In genomic region chr6:41181566-41181965, GRCh38 we compare ENCODE assay signal across 25 cellular contexts. TPM values are rescaled to one million over a fixed set of nuclear protein-coding genes. Genes with fewer than 3 reads are reported as not detected.
DNase-seq lines count a peak whose midpoint lies in the region; ATAC-seq and TF ChIP-seq lines count a peak whose summit lies in the region.
"Had no signal": no experiment of that assay in that cellular context is flagged by ENCODE, and none has a peak within 500 bp of the region (broad histone marks: within the 10 kb centered on the region; RNA-seq: fewer than 3 reads in every experiment).

No MANE protein-coding gene starts in this region.

- no peaks in the 10 kb centered on the region for H3K27me3 Mint-ChIP-seq in activated B cell treated with CpG ODN at 0.5 μM for 24 hours
- H3K27me3 Mint-ChIP-seq in stimulated activated naive B cell treated with anti-CD40 and anti-IgM and Interleukin-4, amounts not matched to agents 10 μg/mL and 1 μg/mL and 100 μg/mL, for 72 hours = no peaks in the 10 kb centered on the region

- no peak for TF ChIP-seq CTCF in right atrium auricular region (IDR thresholded peaks at IDR 0.05)
- TF ChIP-seq CTCF in activated B cell treated with CpG ODN at 0.5 μM for 24 hours (IDR thresholded peaks at IDR 0.05) = no peak
- no peak for TF ChIP-seq CTCF in upper lobe of right lung (IDR thresholded peaks at IDR 0.05)
- no peak for TF ChIP-seq CTCF in transverse colon (IDR thresholded peaks at IDR 0.05)

- H3K27me3 ChIP-seq in right atrium auricular region (no peaks in the 10 kb centered on the region), upper lobe of right lung (peaks cover 9% of the 10 kb centered on the region), transverse colon (no peaks in the 10 kb centered on the region)
- H3K27me3 ChIP-seq: adrenal gland, body of pancreas, SJCRH30 had no signal

- H3K4me1 Mint-ChIP-seq in activated B cell treated with CpG ODN at 0.5 μM for 24 hours = peaks cover 46% of the 10 kb centered on the region
- H3K4me1 Mint-ChIP-seq in stimulated activated naive B cell treated with anti-CD40 and anti-IgM and Interleukin-4, amounts not matched to agents 10 μg/mL and 1 μg/mL and 100 μg/mL, for 72 hours = peaks cover 29 to 44% of the 10 kb centered on the region in 2 donors
- H3K4me1 Mint-ChIP-seq: neural crest cell had no signal

- H3K4me3 ChIP-seq in right atrium auricular region (no peak overlapping the region), upper lobe of right lung (no peak overlapping the region), transverse colon (no peak overlapping the region)
- H3K4me3 ChIP-seq: adrenal gland, body of pancreas, gastroesophageal sphincter, SJCRH30 had no signal

- H3K36me3 Mint-ChIP-seq in activated B cell treated with CpG ODN at 0.5 μM for 24 hours (ENCODE audit: low read depth) = no peaks in the 10 kb centered on the region
- H3K36me3 Mint-ChIP-seq in stimulated activated naive B cell treated with anti-CD40 and anti-IgM and Interleukin-4, amounts not matched to agents 10 μg/mL and 1 μg/mL and 100 μg/mL, for 72 hours = no peaks in the 10 kb centered on the region
- H3K36me3 Mint-ChIP-seq: CD8-positive, alpha-beta memory T cell; memory B cell had no signal

- intact Hi-C loops in Right ventricle myocardium inferior (cut with DNase I) (no loop called here), activated B cell treated with CpG ODN at 0.5 μM for 24 hours (cut with micrococcal nuclease) (no loop called here), upper lobe of right lung (cut with DNase I) (no loop called here), transverse colon (cut with DNase I; ENCODE audit: low total_unique reads) (no loop called here)

- TF ChIP-seq POLR2A in transverse colon (IDR thresholded peaks at IDR 0.05) = no peak

- 43% methylated on average over 1 of the region's 1 CpG; no CpG with 5 or more reads in 1 of the 2 donors for WGBS in transverse colon (ENCODE audit: low coverage in 1 of 2), 2 donors

- H3K27ac Mint-ChIP-seq in activated B cell treated with CpG ODN at 0.5 μM for 24 hours = peak overlapping the region; percentile 36
- H3K27ac Mint-ChIP-seq in stimulated activated naive B cell treated with anti-CD40 and anti-IgM and Interleukin-4, amounts not matched to agents 10 μg/mL and 1 μg/mL and 100 μg/mL, for 72 hours = peak overlapping the region; percentile 65
- H3K27ac Mint-ChIP-seq: memory B cell had no signal

- no peak for ATAC-seq in Right ventricle myocardium inferior
- no peak for ATAC-seq in activated B cell treated with CpG ODN at 0.5 μM for 24 hours (ENCODE audit: low read depth)
- no peak for ATAC-seq in stimulated activated naive B cell treated with anti-CD40 and anti-IgM and Interleukin-4, amounts not matched to agents 10 μg/mL and 1 μg/mL and 100 μg/mL, for 72 hours (replicated peaks)
- ATAC-seq in upper lobe of right lung = no peak
- ATAC-seq: gastroesophageal sphincter had no signal

- no peaks in the 10 kb centered on the region for H3K9me3 Mint-ChIP-seq in activated B cell treated with CpG ODN at 0.5 μM for 24 hours
- peaks cover 0 to 2% of the 10 kb centered on the region in 2 donors for H3K9me3 Mint-ChIP-seq in stimulated activated naive B cell treated with anti-CD40 and anti-IgM and Interleukin-4, amounts not matched to agents 10 μg/mL and 1 μg/mL and 100 μg/mL, for 72 hours
- H3K9me3 Mint-ChIP-seq: CD8-positive, alpha-beta memory T cell; memory B cell; neural crest cell had no signal

- H3K4me1 ChIP-seq in right atrium auricular region = no peaks in the 10 kb centered on the region
- H3K4me1 ChIP-seq in upper lobe of right lung = no peaks in the 10 kb centered on the region
- no peaks in the 10 kb centered on the region for H3K4me1 ChIP-seq in transverse colon
- H3K4me1 ChIP-seq: adrenal gland, body of pancreas, gastroesophageal sphincter, SJCRH30 had no signal

- in situ Hi-C loops in transverse colon (cut with MboI; ENCODE audit: low pct_ligation_motif_present in 1 of 4, low pct_unique_long_range_greater_than_20kb in 1 of 4, low sequenced_read_pairs in 3 of 4) = no loop called here

- H3K36me3 ChIP-seq in right atrium auricular region = no peaks in the 10 kb centered on the region
- no peaks in the 10 kb centered on the region for H3K36me3 ChIP-seq in upper lobe of right lung
- no peaks in the 10 kb centered on the region for H3K36me3 ChIP-seq in transverse colon
- H3K36me3 ChIP-seq: adrenal gland, gastroesophageal sphincter, SJCRH30 had no signal

- CTCF ChIA-PET in activated B cell treated with CpG ODN at 0.5 μM for 24 hours (lab: Charles Lee) = interaction anchor here (0.7 to 2.6 kb wide), 11 partner anchors 10 to 139 kb away, joined by 3 to 18 read pairs (median 3); partner anchors contain the start of gene NFYA

- H3K4me3 Mint-ChIP-seq in activated B cell treated with CpG ODN at 0.5 μM for 24 hours = no peak overlapping the region
- H3K4me3 Mint-ChIP-seq in stimulated activated naive B cell treated with anti-CD40 and anti-IgM and Interleukin-4, amounts not matched to agents 10 μg/mL and 1 μg/mL and 100 μg/mL, for 72 hours = no peak overlapping the region
- H3K4me3 Mint-ChIP-seq: CD8-positive, alpha-beta memory T cell; memory B cell; neural crest cell had no signal

- no peaks in the 10 kb centered on the region for H3K9me3 ChIP-seq in right atrium auricular region
- H3K9me3 ChIP-seq in upper lobe of right lung = no peaks in the 10 kb centered on the region
- no peaks in the 10 kb centered on the region for H3K9me3 ChIP-seq in transverse colon
- H3K9me3 ChIP-seq: adrenal gland, body of pancreas, gastroesophageal sphincter, SJCRH30 had no signal

- DNase-seq in right atrium auricular region (ENCODE audit: low spot score) (peak; percentile 43), Right ventricle myocardium inferior (ENCODE audit: missing footprints) (no peak), activated B cell treated with CpG ODN at 0.5 μM for 24 hours (no peak), kidney glomerular epithelial cell (lab: John Stamatoyannopoulos, UW) (peak; percentile 74), upper lobe of right lung (no peak), mesenteric fat pad (ENCODE audit: low spot score) (no peak), transverse colon (no peak)
- no peak for DNase-seq in stimulated activated naive B cell treated with anti-CD40 and anti-IgM and Interleukin-4, amounts not matched to agents 10 μg/mL and 1 μg/mL and 100 μg/mL, for 72 hours
- DNase-seq: NCI-H2081 treated with DMSO at 0.1 percent for 48 hours, posterior cingulate gyrus, T1000 had no signal

- H3K27ac ChIP-seq in right atrium auricular region (no peak overlapping the region), upper lobe of right lung (no peak overlapping the region), transverse colon (no peak overlapping the region)
- H3K27ac ChIP-seq: adrenal gland, body of pancreas, gastroesophageal sphincter, KMS-11, SJCRH30, VCaP had no signal

- TF ChIP-seq EP300 in transverse colon (IDR thresholded peaks at IDR 0.05; ENCODE audit: low read depth) = no peak

- POLR2A ChIA-PET in activated B cell treated with CpG ODN at 0.5 μM for 24 hours (lab: Charles Lee) = interaction anchor here (0.5 to 2.3 kb wide), 4 partner anchors 8 to 19 kb away, joined by 4 to 21 read pairs (median 6); partner anchors contain the start of gene TREML2

RNA-seq across cellular contexts. Expression of gene TREM2, which starts 18.6 kb away (rescaled TPM):
- total RNA-seq in right atrium auricular region (1 to 10 TPM; 1.6 to 7.0 TPM), Right ventricle myocardium inferior (0.92 TPM), activated B cell treated with CpG ODN at 0.5 μM for 24 hours (not detected in 2 replicates), upper lobe of right lung (62.2 TPM), mesenteric fat pad (11.0 TPM), transverse colon (1 to 10 TPM in 1 of 4 donors, not detected in 3; 1.5 TPM)
- total RNA-seq: B cell, dermis blood vessel endothelial cell, H7, neural crest cell had no signal

RNA-seq across cellular contexts. Expression of gene TREML2, which starts 19.4 kb away (rescaled TPM):
- under 1 TPM in 1 of 2 donors, not detected in 1; 0.12 TPM for total RNA-seq in right atrium auricular region
- total RNA-seq in Right ventricle myocardium inferior = 0.11 TPM
- total RNA-seq in activated B cell treated with CpG ODN at 0.5 μM for 24 hours = 10.2 and 10.3 TPM in 2 replicates
- total RNA-seq in upper lobe of right lung = 0.61 TPM
- 1.0 TPM for total RNA-seq in mesenteric fat pad
- total RNA-seq in transverse colon = under 1 TPM in 2 of 4 donors, not detected in 2; 0.14 to 0.64 TPM
- total RNA-seq: body of pancreas, dermis blood vessel endothelial cell, H7, neural crest cell had no signal

RNA-seq across cellular contexts. Expression of gene TREML1, which starts 27.4 kb away (rescaled TPM):
- total RNA-seq in right atrium auricular region (not detected), Right ventricle myocardium inferior (not detected), activated B cell treated with CpG ODN at 0.5 μM for 24 hours (not detected in 2 replicates), upper lobe of right lung (2.5 TPM), mesenteric fat pad (0.55 TPM), transverse colon (not detected)
- total RNA-seq: B cell; body of pancreas; CD8-positive, alpha-beta memory T cell; dermis blood vessel endothelial cell; gastroesophageal sphincter; H7; neural crest cell; SJCRH30 had no signal

RNA-seq across cellular contexts. Expression of gene TREML4, which starts 46.6 kb away (rescaled TPM):
- not detected for total RNA-seq in right atrium auricular region
- total RNA-seq in Right ventricle myocardium inferior = not detected
- total RNA-seq in activated B cell treated with CpG ODN at 0.5 μM for 24 hours = not detected in 2 replicates
- not detected for total RNA-seq in upper lobe of right lung
- total RNA-seq in mesenteric fat pad = 0.67 TPM
- not detected for total RNA-seq in transverse colon
- total RNA-seq: adrenal gland; B cell; body of pancreas; CD8-positive, alpha-beta memory T cell; dermis blood vessel endothelial cell; gastroesophageal sphincter; H7; neural crest cell; sciatic nerve; subcutaneous adipose tissue had no signal

Comparison
In these comparisons a context has a peak if more than half of its experiments do, and no peak if none do; other contexts are left out.
1. DNase-seq: peak in right atrium auricular region (single experiment) and kidney glomerular epithelial cell (single experiment); none in Right ventricle myocardium inferior (single experiment), activated B cell treated with CpG ODN at 0.5 μM for 24 hours (single experiment), stimulated activated naive B cell treated with anti-CD40 and anti-IgM and Interleukin-4, amounts not matched to agents 10 μg/mL and 1 μg/mL and 100 μg/mL, for 72 hours (single experiment), upper lobe of right lung (single experiment), mesenteric fat pad (single experiment) and transverse colon (single experiment).